1 cellular context compared by ENCODE assay signal in the genomic region with DNA sequence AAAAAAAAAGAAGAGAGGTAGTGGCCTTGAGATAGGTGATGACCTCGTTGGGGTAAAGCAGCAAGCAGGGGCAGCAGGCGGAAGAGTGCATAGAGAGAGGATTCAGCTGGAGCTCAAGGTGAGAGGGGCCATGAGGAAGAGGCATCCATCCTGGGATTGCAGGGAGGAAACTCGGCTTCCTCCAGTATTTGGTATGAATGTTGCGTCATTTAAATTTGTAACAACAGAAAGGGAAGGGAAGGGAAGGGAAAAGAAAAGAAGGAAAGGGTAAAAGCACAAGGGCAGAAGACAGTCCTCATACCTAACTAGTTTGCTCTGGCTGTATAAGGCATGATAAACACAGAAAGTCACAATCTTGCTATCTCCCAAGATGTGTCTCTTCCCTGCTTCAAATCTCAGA.
TF ChIP-seq lines count a peak whose summit lies in the region.

No MANE protein-coding gene starts in this region.

TF ChIP-seq in HepG2, 621 proteins besides CTCF, POLR2A, EP300 and RAD21:
- TF ChIP-seq CEBPB (IDR thresholded peaks at IDR 0.05; ENCODE audit: borderline replicate concordance, low read depth, low read length): peak; percentile 37; the same call in 1 of the 2 replicates
- TF ChIP-seq SCMH1 (CRISPR knock-in tag; IDR thresholded peaks at IDR 0.05; ENCODE audit: borderline replicate concordance): no peak
- peak; percentile 65 for TF ChIP-seq ATF7 (IDR thresholded peaks at IDR 0.05)
- TF ChIP-seq ATF7 (CRISPR knock-in tag; IDR thresholded peaks at IDR 0.05): no peak
TF ChIP-seq in HepG2: peak in this region for 2.
